8 cellular contexts compared by ENCODE assay signal in genomic region chr17:80415626-80416042, GRCh38. TPM values are rescaled to one million over a fixed set of nuclear protein-coding genes. Genes with fewer than 3 reads are reported as not detected.
DNase-seq lines count a peak whose midpoint lies in the region; ATAC-seq and TF ChIP-seq lines count a peak whose summit lies in the region.

No MANE protein-coding gene starts in this region.

- DNase-seq in CD4-positive, CD25-positive, alpha-beta regulatory T cell: no peak
- DNase-seq in coronary artery (ENCODE audit: low spot score): no peak
- no peak for DNase-seq in natural killer cell
- DNase-seq in NCI-H1694 treated with DMSO at 0.1 percent for 48 hours (lab: John Stamatoyannopoulos, UW): no peak
- DNase-seq in retina: no peak
- DNase-seq in activated CD8-positive, alpha-beta memory T cell treated with anti-CD3 and anti-CD28 coated beads for 24 hours: no peak
- no peak for DNase-seq in hippocampal formation (lab: John Stamatoyannopoulos, UW)

- peaks cover 21% of the 10 kb centered on the region for H3K4me1 ChIP-seq in CD4-positive, CD25-positive, alpha-beta regulatory T cell (ENCODE audit: control insufficient read depth, insufficient read depth, low read length, poor library complexity, severe bottlenecking)
- H3K4me1 ChIP-seq in HUES64 (ENCODE audit: insufficient read depth, low read length): no peaks in the 10 kb centered on the region

- peaks cover 4 to 35% (median 17%) of the 10 kb centered on the region in 4 donors for H3K4me1 Mint-ChIP-seq in CD4-positive, CD25-positive, alpha-beta regulatory T cell
- H3K4me1 Mint-ChIP-seq in natural killer cell: peaks cover 16 to 38% of the 10 kb centered on the region in 2 donors

- no peaks in the 10 kb centered on the region for H3K36me3 Mint-ChIP-seq in CD4-positive, CD25-positive, alpha-beta regulatory T cell
- no peaks in the 10 kb centered on the region for H3K36me3 Mint-ChIP-seq in natural killer cell

- H3K4me3 ChIP-seq in CD4-positive, CD25-positive, alpha-beta regulatory T cell (ENCODE audit: low read depth, low read length): peak overlapping the region; percentile 66
- H3K4me3 ChIP-seq in HUES64 (ENCODE audit: low read length) (peak overlapping the region; percentile 91), coronary artery (peak overlapping the region; percentile 97)

- peaks cover 0 to 1% (median 0%) of the 10 kb centered on the region in 7 donors for H3K9me3 Mint-ChIP-seq in CD4-positive, CD25-positive, alpha-beta regulatory T cell
- H3K9me3 Mint-ChIP-seq in natural killer cell: no peaks in the 10 kb centered on the region

- 9% methylated on average over 36 of the region's 36 CpGs for WGBS in HUES64

- intact Hi-C loops in natural killer cell (cut with micrococcal nuclease): no loop called here

- peak overlapping the region; percentile 88 to 94 (median 91) for H3K4me3 Mint-ChIP-seq in CD4-positive, CD25-positive, alpha-beta regulatory T cell
- H3K4me3 Mint-ChIP-seq in natural killer cell: peak overlapping the region; percentile 92

- H3K9ac ChIP-seq in HUES64 (ENCODE audit: low read depth, low read length): peak overlapping the region; percentile 88

- peak overlapping the region; percentile 70 for H3K27ac ChIP-seq in CD4-positive, CD25-positive, alpha-beta regulatory T cell (ENCODE audit: insufficient read depth, low read length, poor library complexity, severe bottlenecking)
- peak overlapping the region; percentile 97 for H3K27ac ChIP-seq in HUES64 (ENCODE audit: low read depth, low read length)
- H3K27ac ChIP-seq in coronary artery: peak overlapping the region; percentile 93 to 98

- ATAC-seq in CD4-positive, CD25-positive, alpha-beta regulatory T cell (ENCODE audit: low read depth in 2 of 2): no peak
- ATAC-seq in natural killer cell: no peak

- peaks cover 6% of the 10 kb centered on the region for H3K36me3 ChIP-seq in CD4-positive, CD25-positive, alpha-beta regulatory T cell (ENCODE audit: control insufficient read depth, insufficient read depth, low read length)
- peaks cover 14% of the 10 kb centered on the region; the same call in 1 of the 2 replicates for H3K36me3 ChIP-seq in HUES64 (ENCODE audit: insufficient read depth, low read length)

- H3K27ac Mint-ChIP-seq in CD4-positive, CD25-positive, alpha-beta regulatory T cell: peak overlapping the region in 2 of 3 donors; percentile 64 to 81
- H3K27ac Mint-ChIP-seq in natural killer cell: peak overlapping the region; percentile 78 to 84

- H3K27me3 ChIP-seq in CD4-positive, CD25-positive, alpha-beta regulatory T cell (ENCODE audit: control insufficient read depth, insufficient read depth, low read length): peaks cover 4% of the 10 kb centered on the region
- H3K27me3 ChIP-seq in HUES64 (ENCODE audit: insufficient read depth, low read length): peaks cover 37% of the 10 kb centered on the region

- H3K9me3 ChIP-seq in CD4-positive, CD25-positive, alpha-beta regulatory T cell (ENCODE audit: control insufficient read depth in 2 of 2, low read length in 2 of 2): no peaks in the 10 kb centered on the region
- no peaks in the 10 kb centered on the region for H3K9me3 ChIP-seq in HUES64 (ENCODE audit: insufficient read depth, low read depth, low read length)

- peaks cover 40% of the 10 kb centered on the region for H3K27me3 Mint-ChIP-seq in CD4-positive, CD25-positive, alpha-beta regulatory T cell
- H3K27me3 Mint-ChIP-seq in natural killer cell (ENCODE audit: low read depth in 2 of 2): peaks cover 0 to 4% of the 10 kb centered on the region in 2 donors

- TF ChIP-seq CTCF in coronary artery (IDR thresholded peaks at IDR 0.05): no peak
- TF ChIP-seq CTCF in natural killer cell (IDR thresholded peaks at IDR 0.05): no peak

RNA-seq across cellular contexts. Expression of gene ENDOV, which starts 0.7 kb away (rescaled TPM):
- total RNA-seq in CD4-positive, CD25-positive, alpha-beta regulatory T cell: 13.1 TPM
- polyA plus RNA-seq in CD4-positive, CD25-positive, alpha-beta regulatory T cell: 1 to 10 TPM; 6.7 to 8.3 (median 7.5) TPM
- 8.4 TPM for polyA plus RNA-seq in HUES64 (2013, experiment 1 of 2)
- polyA plus RNA-seq in HUES64 (2013, experiment 2 of 2): 12.9 TPM
- total RNA-seq in natural killer cell: 10 to 100 TPM; 17.7 to 24.9 (median 18.8) TPM
